ENCODE assay signal across 8 cellular contexts in the genomic region with DNA sequence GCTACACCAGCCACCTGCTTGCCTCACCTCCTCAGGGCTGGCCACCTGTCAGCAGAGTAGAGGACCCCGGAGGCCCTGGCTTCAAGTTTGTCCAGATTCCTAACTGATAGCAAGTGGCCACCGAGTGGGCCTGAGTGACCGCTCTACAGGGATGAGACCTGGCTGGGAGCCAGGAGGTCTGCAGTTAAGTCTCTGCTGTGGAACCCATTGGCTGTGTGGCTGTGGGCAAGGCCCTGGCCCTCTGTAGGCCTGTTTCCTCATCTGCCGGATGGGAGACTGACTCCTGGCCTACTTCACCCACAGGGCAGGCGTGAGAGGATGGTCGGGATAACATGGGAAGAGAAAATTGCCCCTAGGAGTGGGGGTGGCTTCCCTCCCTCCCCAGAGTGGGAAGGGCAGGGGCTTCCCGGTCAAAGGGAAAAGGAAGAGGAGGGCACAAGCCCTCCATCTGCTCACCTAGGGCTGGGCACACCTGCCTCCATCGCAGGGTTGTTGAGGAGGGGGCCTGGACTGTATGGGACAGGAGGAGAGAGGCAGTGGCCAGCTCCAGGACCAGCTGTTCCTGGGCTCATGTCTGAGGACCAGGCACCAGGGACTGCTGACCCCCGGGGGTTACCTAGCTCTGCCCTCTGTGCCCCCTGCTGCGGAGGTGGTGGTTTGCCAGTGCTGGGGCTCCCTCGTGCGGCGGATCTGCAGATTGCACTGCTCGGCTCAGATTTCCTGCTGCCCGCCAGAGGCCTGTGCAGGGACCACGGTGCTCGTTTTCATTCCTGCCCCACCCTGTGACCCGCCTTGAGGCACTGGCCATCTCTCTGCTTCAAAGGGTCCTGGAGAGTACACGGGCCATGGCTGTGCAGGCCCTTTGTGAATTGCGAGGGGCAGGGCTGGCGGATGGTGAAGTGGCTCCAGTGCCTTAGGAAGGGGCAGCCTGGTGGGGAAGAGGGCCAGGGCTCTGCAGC. TPM values are rescaled to one million over a fixed set of nuclear protein-coding genes. Genes with fewer than 3 reads are reported as not detected.
A peak's percentile ranks its signal among the peaks of the same experiment; 100 is the strongest.
DNase-seq lines count a peak whose midpoint lies in the region; ATAC-seq, FAIRE-seq and TF ChIP-seq lines count a peak whose summit lies in the region.

No MANE protein-coding gene starts in this region.

- H3K79me2 ChIP-seq in endothelial cell of umbilical vein (ENCODE audit: control insufficient read depth, insufficient read depth, low read length), result no peaks in the 10 kb centered on the region

- H3K27ac ChIP-seq in endothelial cell of umbilical vein (ENCODE audit: insufficient read depth, low read depth, low read length), result no peak overlapping the region
- no peak overlapping the region for H3K27ac ChIP-seq in naive thymus-derived CD4-positive, alpha-beta T cell (ENCODE audit: low read depth, low read length)

- no peaks in the 10 kb centered on the region for H3K9me3 Mint-ChIP-seq in naive thymus-derived CD4-positive, alpha-beta T cell

- no peaks in the 10 kb centered on the region for H4K20me1 ChIP-seq in endothelial cell of umbilical vein (replicated peaks; ENCODE audit: control insufficient read depth, extremely low read depth, insufficient read depth, low read length)

- no peak overlapping the region for H3K4me3 ChIP-seq in endothelial cell of umbilical vein (replicated peaks in 1 of 3; ENCODE audit: insufficient read depth in 1 of 3, low read depth in 1 of 3, low read length in 3 of 3)
- no peak overlapping the region for H3K4me3 ChIP-seq in naive thymus-derived CD4-positive, alpha-beta T cell (ENCODE audit: low read length)

- dilution Hi-C loops in endothelial cell of umbilical vein (cut with MboI; ENCODE audit: extremely low pct_ligation_motif_present, low sequenced_read_pairs), result no loop called here

- CTCF ChIA-PET in endothelial cell of umbilical vein (lab: Charles Lee), result interaction anchor here (0.6 to 3.1 kb wide), 7 partner anchors 9 to 291 kb away, joined by 3 to 35 read pairs (median 5); a partner anchor contains a TSS
- CTCF ChIA-PET in naive thymus-derived CD4-positive, alpha-beta T cell (lab: Charles Lee), result interaction anchor here (0.5 to 8.7 kb wide), 12 partner anchors 8 to 658 kb away, joined by 3 to 106 read pairs (median 4); a partner anchor contains a TSS

- POLR2A ChIA-PET in endothelial cell of umbilical vein (lab: Charles Lee), result no interaction called here
- POLR2A ChIA-PET in naive thymus-derived CD4-positive, alpha-beta T cell (lab: Charles Lee), result interaction anchor here (1.2 to 1.5 kb wide), 2 partner anchors 9 to 192 kb away, joined by 3 to 6 read pairs; a partner anchor contains a TSS

- H3K27me3 ChIP-seq in endothelial cell of umbilical vein (ENCODE audit: control insufficient read depth in 2 of 2, insufficient read depth in 2 of 2, low read length in 2 of 2), result no peaks in the 10 kb centered on the region
- H3K27me3 ChIP-seq in naive thymus-derived CD4-positive, alpha-beta T cell (ENCODE audit: control insufficient read depth in 2 of 2, insufficient read depth in 2 of 2, low read length in 2 of 2), result no peaks in the 10 kb centered on the region

- peak; percentile 83 for DNase-seq in AG08396 (ENCODE audit: low spot score)
- DNase-seq in NCI-H82 treated with DMSO at 0.1 percent for 48 hours (lab: John Stamatoyannopoulos, UW; ENCODE audit: unreplicated experiment), result peak; percentile 22
- peak; percentile 51 to 82 (median 77) for DNase-seq in activated CD8-positive, alpha-beta memory T cell treated with anti-CD3 and anti-CD28 coated beads for 48 hours (ENCODE audit: low read depth in 2 of 3, low spot score in 2 of 3)
- peak; percentile 44 for DNase-seq in endothelial cell of umbilical vein (ENCODE audit: low read depth, low spot score)
- DNase-seq in naive thymus-derived CD4-positive, alpha-beta T cell, result peak; percentile 63 to 88 (median 74)
- peak; percentile 35 to 87 (median 76) for DNase-seq in stimulated activated naive CD4-positive, alpha-beta T cell (lab: John Stamatoyannopoulos, UW)

- peaks cover 10% of the 10 kb centered on the region for H3K4me1 ChIP-seq in endothelial cell of umbilical vein (ENCODE audit: control insufficient read depth, extremely low read depth, insufficient read depth, low read length)
- H3K4me1 ChIP-seq in naive thymus-derived CD4-positive, alpha-beta T cell (ENCODE audit: control insufficient read depth in 2 of 2, insufficient read depth in 2 of 2, low read length in 2 of 2), result peaks cover 0 to 7% of the 10 kb centered on the region in 2 donors

- no peaks in the 10 kb centered on the region for H3K9me1 ChIP-seq in endothelial cell of umbilical vein (replicated peaks; ENCODE audit: control insufficient read depth, extremely low read depth, insufficient read depth, low read length)

- H3K27me3 Mint-ChIP-seq in naive thymus-derived CD4-positive, alpha-beta T cell, result no peaks in the 10 kb centered on the region

- H3K4me2 ChIP-seq in endothelial cell of umbilical vein (ENCODE audit: insufficient read depth, low read length), result no peak overlapping the region

- peaks cover 3 to 17% (median 6%) of the 10 kb centered on the region in 7 donors for H3K4me1 Mint-ChIP-seq in naive thymus-derived CD4-positive, alpha-beta T cell

- peak overlapping the region in 5 of 9 donors; percentile 36 to 60 (median 59) for H3K27ac Mint-ChIP-seq in naive thymus-derived CD4-positive, alpha-beta T cell

- no peak for TF ChIP-seq POLR2A in endothelial cell of umbilical vein (IDR thresholded peaks at IDR 0.05; ENCODE audit: low read depth, low read length)

- H3K4me3 Mint-ChIP-seq in naive thymus-derived CD4-positive, alpha-beta T cell, result no peak overlapping the region

- no TSS peak for BruUV-seq in endothelial cell of umbilical vein (replicated peaks; lab: Mats Ljungman, UMichigan)

- TF ChIP-seq CTCF in endothelial cell of umbilical vein (IDR thresholded peaks at IDR 0.05; ENCODE audit: extremely low read depth in 1 of 2, insufficient read depth in 1 of 2, low read depth in 1 of 2, low read length in 2 of 2), result peak; percentile 78 to 95

- no peak overlapping the region for H2AFZ ChIP-seq in endothelial cell of umbilical vein (ENCODE audit: low read depth, low read length)

- H3K36me3 ChIP-seq in endothelial cell of umbilical vein (ENCODE audit: control insufficient read depth in 2 of 2, extremely low read depth in 1 of 2, insufficient read depth in 2 of 2, low read length in 2 of 2), result peaks cover 13 to 64% of the 10 kb centered on the region in 2 experiments
- peaks cover 0 to 76% (median 0%) of the 10 kb centered on the region in 3 experiments for H3K36me3 ChIP-seq in naive thymus-derived CD4-positive, alpha-beta T cell (ENCODE audit: control insufficient read depth in 2 of 3, insufficient read depth in 3 of 3, low read length in 3 of 3)

- intact Hi-C loops in endothelial cell of umbilical vein (cut with micrococcal nuclease), result loop anchor here (1.0 kb wide), 2 partner anchors 191 to 202 kb away; no protein-coding TSS in a partner anchor
- intact Hi-C loops in naive thymus-derived CD4-positive, alpha-beta T cell (cut with micrococcal nuclease), result loop anchor here (1.0 to 10.0 kb wide), 4 partner anchors 202 to 566 kb away; a partner anchor contains a TSS

- H3K36me3 Mint-ChIP-seq in naive thymus-derived CD4-positive, alpha-beta T cell, result peaks cover 0 to 27% (median 0%) of the 10 kb centered on the region in 5 donors

- peak; percentile 70 for FAIRE-seq in endothelial cell of umbilical vein (lab: Jason Lieb, UNC)

- H3K9me3 ChIP-seq in endothelial cell of umbilical vein (replicated peaks; ENCODE audit: control insufficient read depth, insufficient read depth, low read length), result no peaks in the 10 kb centered on the region
- no peaks in the 10 kb centered on the region for H3K9me3 ChIP-seq in naive thymus-derived CD4-positive, alpha-beta T cell (ENCODE audit: control insufficient read depth in 2 of 3, low read length in 3 of 3)

- ATAC-seq in GM21723 (IDR thresholded peaks at IDR 0.05; ENCODE audit: unreplicated experiment), result peak; percentile 59
- ATAC-seq in naive thymus-derived CD4-positive, alpha-beta T cell, result peak; percentile 92
- ATAC-seq in HG03135 (IDR thresholded peaks at IDR 0.05; ENCODE audit: unreplicated experiment), result no peak

- no peak overlapping the region for H3K9ac ChIP-seq in endothelial cell of umbilical vein (replicated peaks; ENCODE audit: extremely low read depth, insufficient read depth, low read length)

RNA-seq across cellular contexts. Expression of a gene that starts 9.1 kb away (rescaled TPM):
- total RNA-seq in endothelial cell of umbilical vein, result 33.8 and 34.8 TPM in 2 replicates
- 39.1 and 45.5 TPM in 2 replicates for polyA plus RNA-seq in endothelial cell of umbilical vein
- polyA plus RNA-seq in endothelial cell of umbilical vein (2011; cell fraction: cytosol; rRNA removed), result 31.5 and 35.7 TPM in 2 replicates
- polyA plus RNA-seq in endothelial cell of umbilical vein (2011; cell fraction: nucleus; rRNA removed), result 97.4 and 105 TPM in 2 replicates
- 25.5 and 28.3 TPM in 2 replicates for polyA plus RNA-seq in endothelial cell of umbilical vein (2012)
- 29.6 and 40.0 TPM in 2 replicates for polyA minus RNA-seq in endothelial cell of umbilical vein
- 6.1 TPM for polyA minus RNA-seq in endothelial cell of umbilical vein (2011; cell fraction: cytosol; rRNA and poly(A)+ RNA removed)
- 13.8 and 20.4 TPM in 2 replicates for polyA minus RNA-seq in endothelial cell of umbilical vein (2011; cell fraction: nucleus; rRNA and poly(A)+ RNA removed)
- 10 to 100 TPM; 39.6 to 60.2 (median 42.3) TPM for total RNA-seq in naive thymus-derived CD4-positive, alpha-beta T cell
- 10 to 100 TPM; 42.4 to 51.2 TPM for polyA plus RNA-seq in naive thymus-derived CD4-positive, alpha-beta T cell

RNA-seq across cellular contexts. Expression of a gene that starts 10.6 kb away (rescaled TPM):
- 166 and 182 TPM in 2 replicates for total RNA-seq in endothelial cell of umbilical vein
- 112 and 117 TPM in 2 replicates for polyA plus RNA-seq in endothelial cell of umbilical vein
- 156 and 177 TPM in 2 replicates for polyA plus RNA-seq in endothelial cell of umbilical vein (2011; cell fraction: cytosol; rRNA removed)
- 91.2 and 92.9 TPM in 2 replicates for polyA plus RNA-seq in endothelial cell of umbilical vein (2011; cell fraction: nucleus; rRNA removed)
- polyA plus RNA-seq in endothelial cell of umbilical vein (2012), result 136 and 186 TPM in 2 replicates
- polyA minus RNA-seq in endothelial cell of umbilical vein, result 109 and 122 TPM in 2 replicates
- 10.8 TPM for polyA minus RNA-seq in endothelial cell of umbilical vein (2011; cell fraction: cytosol; rRNA and poly(A)+ RNA removed)
- polyA minus RNA-seq in endothelial cell of umbilical vein (2011; cell fraction: nucleus; rRNA and poly(A)+ RNA removed), result 29.4 and 29.5 TPM in 2 replicates
- 10 to 100 TPM; 11.9 to 27.7 (median 25.8) TPM for total RNA-seq in naive thymus-derived CD4-positive, alpha-beta T cell
- 1 to 10 TPM; 2.6 to 5.6 TPM for polyA plus RNA-seq in naive thymus-derived CD4-positive, alpha-beta T cell

RNA-seq across cellular contexts. Expression of a gene that starts 48.6 kb away (rescaled TPM):
- 4.5 and 4.8 TPM in 2 replicates for total RNA-seq in endothelial cell of umbilical vein
- polyA plus RNA-seq in endothelial cell of umbilical vein, result 1.6 and 1.8 TPM in 2 replicates
- 2.9 and 3.2 TPM in 2 replicates for polyA plus RNA-seq in endothelial cell of umbilical vein (2011; cell fraction: cytosol; rRNA removed)
- polyA plus RNA-seq in endothelial cell of umbilical vein (2011; cell fraction: nucleus; rRNA removed), result 1.3 and 1.7 TPM in 2 replicates
- polyA plus RNA-seq in endothelial cell of umbilical vein (2012), result 1.7 and 2.8 TPM in 2 replicates
- 1.6 and 3.0 TPM in 2 replicates for polyA minus RNA-seq in endothelial cell of umbilical vein
- 12.4 TPM for polyA minus RNA-seq in endothelial cell of umbilical vein (2011; cell fraction: cytosol; rRNA and poly(A)+ RNA removed)
- 1.9 and 2.6 TPM in 2 replicates for polyA minus RNA-seq in endothelial cell of umbilical vein (2011; cell fraction: nucleus; rRNA and poly(A)+ RNA removed)
- 1 to 10 TPM in 1 of 5 experiments, under 1 TPM in 1, not detected in 3; 0.83 to 4.3 TPM for total RNA-seq in naive thymus-derived CD4-positive, alpha-beta T cell
- not detected for polyA plus RNA-seq in naive thymus-derived CD4-positive, alpha-beta T cell

Comparison
In these comparisons a context has a peak if more than half of its experiments do, and no peak if none do; other contexts are left out.
1. DNase-seq: peak in every context shown above with its lines; median percentile 83 in AG08396; 77 in activated CD8-positive, alpha-beta memory T cell treated with anti-CD3 and anti-CD28 coated beads for 48 hours; 76 in stimulated activated naive CD4-positive, alpha-beta T cell; 74 in naive thymus-derived CD4-positive, alpha-beta T cell; 44 in endothelial cell of umbilical vein; 22 in NCI-H82 treated with DMSO at 0.1 percent for 48 hours.